ENCODE assay signal across 18 cellular contexts in the genomic region with DNA sequence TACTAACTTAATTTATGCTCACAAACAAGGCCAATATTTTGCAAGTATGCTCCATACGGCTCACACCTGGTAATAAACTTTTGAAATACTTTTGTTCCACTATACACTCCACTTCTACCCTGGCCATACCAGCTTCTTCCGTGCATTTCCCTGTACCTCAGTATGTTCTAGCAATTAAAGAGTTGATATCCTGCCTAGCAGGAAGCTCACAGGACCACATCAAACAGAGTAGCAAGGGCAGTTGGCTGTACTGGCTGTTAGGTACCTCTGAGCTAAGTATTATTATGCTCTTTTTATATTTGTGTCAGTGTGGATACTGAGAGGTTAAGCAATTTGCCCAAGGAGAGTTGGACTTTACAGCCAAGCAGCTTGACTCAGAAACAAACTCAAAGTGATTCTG.
"Had no signal": no experiment of that assay in that cellular context is flagged by ENCODE, and none has a peak within 500 bp of the region (broad histone marks: within the 10 kb centered on the region; RNA-seq: fewer than 3 reads in every experiment).

No MANE protein-coding gene starts in this region.

- DNase-seq: activated CD4-positive, CD25-positive, alpha-beta regulatory T cell treated with anti-CD3 and anti-CD28 coated beads, Interleukin-2, amount 50 U/mL, for 72 hours; activated CD8-positive, alpha-beta memory T cell treated with anti-CD3 and anti-CD28 coated beads, Interleukin-2, amount 50 U/mL, for 4 hours; activated naive CD4-positive, alpha-beta T cell treated with anti-CD3 and anti-CD28 coated beads, Interleukin-2, amount 50 U/mL, for 16 hours; activated T-cell treated with anti-CD3 and anti-CD28 coated beads, Interleukin-2, amount 50 U/mL, for 4 hours; adrenal gland; cerebellar nuclear complex; cortex of kidney; erythroblast; foreskin melanocyte; glutamatergic neuron; hypothalamus; occipital lobe; spleen; stimulated activated CD4-positive, alpha-beta T cell treated with anti-CD3 and anti-CD28 coated beads, Interleukin-4, amount 100 ng/mL, for 4 hours; upper lobe of right lung had no signal

- ATAC-seq: activated T-cell treated with anti-CD3 and anti-CD28 coated beads, Interleukin-2, amount 50 U/mL, for 4 hours; left lobe of liver; stimulated activated memory B cell treated with anti-CD40 and anti-IgM and Interleukin-4, amounts not matched to agents 10 μg/mL and 1 μg/mL and 100 μg/mL, for 72 hours; upper lobe of right lung had no signal

- H3K4me3 Mint-ChIP-seq: activated T-cell treated with anti-CD3 and anti-CD28 coated beads, Interleukin-2, amount 50 U/mL, for 4 hours; mesothelial cell of epicardium; stimulated activated memory B cell treated with anti-CD40 and anti-IgM and Interleukin-4, amounts not matched to agents 10 μg/mL and 1 μg/mL and 100 μg/mL, for 72 hours had no signal

- H3K27ac Mint-ChIP-seq: mesothelial cell of epicardium; stimulated activated memory B cell treated with anti-CD40 and anti-IgM and Interleukin-4, amounts not matched to agents 10 μg/mL and 1 μg/mL and 100 μg/mL, for 72 hours had no signal

- H3K36me3 Mint-ChIP-seq: stimulated activated memory B cell treated with anti-CD40 and anti-IgM and Interleukin-4, amounts not matched to agents 10 μg/mL and 1 μg/mL and 100 μg/mL, for 72 hours had no signal

- H3K27me3 Mint-ChIP-seq: stimulated activated memory B cell treated with anti-CD40 and anti-IgM and Interleukin-4, amounts not matched to agents 10 μg/mL and 1 μg/mL and 100 μg/mL, for 72 hours had no signal

- H3K36me3 ChIP-seq: adrenal gland, spleen, upper lobe of right lung had no signal

- H3K27ac ChIP-seq: adrenal gland, spleen, upper lobe of right lung had no signal

- H3K9me3 Mint-ChIP-seq: activated T-cell treated with anti-CD3 and anti-CD28 coated beads, Interleukin-2, amount 50 U/mL, for 4 hours had no signal

- H3K9me3 ChIP-seq: adrenal gland, spleen, upper lobe of right lung had no signal

- H3K4me1 Mint-ChIP-seq: stimulated activated memory B cell treated with anti-CD40 and anti-IgM and Interleukin-4, amounts not matched to agents 10 μg/mL and 1 μg/mL and 100 μg/mL, for 72 hours had no signal
